16 cellular contexts compared by ENCODE assay signal in genomic region chr4:2515835-2516550, GRCh38. TPM values are rescaled to one million over a fixed set of nuclear protein-coding genes. Genes with fewer than 3 reads are reported as not detected.
A peak's percentile ranks its signal among the peaks of the same experiment; 100 is the strongest.
DNase-seq lines count a peak whose midpoint lies in the region; ATAC-seq and TF ChIP-seq lines count a peak whose summit lies in the region.
"Had no signal": no experiment of that assay in that cellular context is flagged by ENCODE, and none has a peak within 500 bp of the region (broad histone marks: within the 10 kb centered on the region; RNA-seq: fewer than 3 reads in every experiment).

No MANE protein-coding gene starts in this region.

- no peak overlapping the region for H4K91ac ChIP-seq in trophoblast cell (ENCODE audit: low read depth, low read length)

- H3K27me3 ChIP-seq in CD8-positive, alpha-beta T cell (ENCODE audit: insufficient read depth, low read length), result no peaks in the 10 kb centered on the region
- H3K27me3 ChIP-seq in right atrium auricular region (no peaks in the 10 kb centered on the region), psoas muscle (ENCODE audit: insufficient read depth in 3 of 3, low read length in 2 of 3) (no peaks in the 10 kb centered on the region), trophoblast cell (ENCODE audit: insufficient read depth, low read length) (no peaks in the 10 kb centered on the region)
- H3K27me3 ChIP-seq: BLaER1 treated with 17β-estradiol and CSF1 and Interleukin-3, amounts not matched to agents 10 nM and 100 nM had no signal

- H3K9ac ChIP-seq in trophoblast cell (ENCODE audit: low read length), result no peak overlapping the region

- H3K9me3 ChIP-seq in CD8-positive, alpha-beta T cell (ENCODE audit: low read length), result no peaks in the 10 kb centered on the region
- H3K9me3 ChIP-seq in right atrium auricular region (no peaks in the 10 kb centered on the region), psoas muscle (no peaks in the 10 kb centered on the region), trophoblast cell (ENCODE audit: insufficient read depth, low read depth, low read length) (no peaks in the 10 kb centered on the region)
- H3K9me3 ChIP-seq: BLaER1 treated with 17β-estradiol and CSF1 and Interleukin-3, amounts not matched to agents 10 nM and 100 nM had no signal

- H2BK120ac ChIP-seq in trophoblast cell (ENCODE audit: insufficient read depth, low read length, poor library complexity), result no peak overlapping the region

- H3K4me3 Mint-ChIP-seq in CD8-positive, alpha-beta T cell, result no peak overlapping the region
- no peak overlapping the region for H3K4me3 Mint-ChIP-seq in activated naive CD8-positive, alpha-beta T cell

- H3K4me3 ChIP-seq in CD8-positive, alpha-beta T cell (ENCODE audit: low read depth, low read length), result no peak overlapping the region
- H3K4me3 ChIP-seq in right atrium auricular region, result no peak overlapping the region
- H3K4me3 ChIP-seq in psoas muscle, result no peak overlapping the region
- H3K4me3 ChIP-seq in trophoblast cell (ENCODE audit: low read depth, low read length), result no peak overlapping the region
- H3K4me3 ChIP-seq: BLaER1 treated with 17β-estradiol and CSF1 and Interleukin-3, amounts not matched to agents 10 nM and 100 nM had no signal

- no peak overlapping the region for H3K14ac ChIP-seq in trophoblast cell (ENCODE audit: low read length)

- no peak overlapping the region for H3K27ac ChIP-seq in CD8-positive, alpha-beta T cell (ENCODE audit: low read depth, low read length)
- peak overlapping the region; percentile 54 to 64 for H3K27ac ChIP-seq in right atrium auricular region
- no peak overlapping the region for H3K27ac ChIP-seq in psoas muscle
- no peak overlapping the region for H3K27ac ChIP-seq in trophoblast cell (ENCODE audit: low read depth, low read length)
- H3K27ac ChIP-seq: BLaER1 treated with 17β-estradiol and CSF1 and Interleukin-3, amounts not matched to agents 10 nM and 100 nM had no signal

- H3K4me1 Mint-ChIP-seq in CD8-positive, alpha-beta T cell (ENCODE audit: low read depth), result peaks cover 6% of the 10 kb centered on the region
- H3K4me1 Mint-ChIP-seq in activated naive CD8-positive, alpha-beta T cell (ENCODE audit: low read depth), result no peaks in the 10 kb centered on the region

- no peak for TF ChIP-seq CTCF in CD8-positive, alpha-beta T cell (IDR thresholded peaks at IDR 0.05)
- no peak for TF ChIP-seq CTCF in right atrium auricular region (IDR thresholded peaks at IDR 0.05)
- TF ChIP-seq CTCF in psoas muscle (IDR thresholded peaks at IDR 0.05), result no peak

- peaks cover 18% of the 10 kb centered on the region for H3K36me3 ChIP-seq in CD8-positive, alpha-beta T cell (ENCODE audit: insufficient read depth, low read length)
- H3K36me3 ChIP-seq in right atrium auricular region (peaks cover 30% of the 10 kb centered on the region), psoas muscle (ENCODE audit: insufficient read depth in 1 of 2, low read depth in 1 of 2) (peaks cover 3 to 36% of the 10 kb centered on the region in 2 donors), trophoblast cell (ENCODE audit: control insufficient read depth in 1 of 2, insufficient read depth in 2 of 2, low read length in 2 of 2) (peaks cover 43 to 47% of the 10 kb centered on the region in 2 experiments)

- H2AK5ac ChIP-seq in trophoblast cell (ENCODE audit: low read length), result no peak overlapping the region

- intact Hi-C loops in CD8-positive, alpha-beta T cell (cut with DNase I, micrococcal nuclease), result no loop called here
- intact Hi-C loops in psoas muscle (cut with DNase I), result no loop called here

- no peak overlapping the region for H2BK5ac ChIP-seq in trophoblast cell (ENCODE audit: low read depth, low read length, poor library complexity)

- POLR2A ChIA-PET in CD8-positive, alpha-beta T cell (lab: Charles Lee), result no interaction called here

- H3K4me1 ChIP-seq in CD8-positive, alpha-beta T cell (ENCODE audit: insufficient read depth, low read length), result no peaks in the 10 kb centered on the region
- H3K4me1 ChIP-seq in right atrium auricular region, result peaks cover 0 to 14% of the 10 kb centered on the region in 2 donors
- H3K4me1 ChIP-seq in psoas muscle, result peaks cover 5% of the 10 kb centered on the region
- no peaks in the 10 kb centered on the region for H3K4me1 ChIP-seq in trophoblast cell (ENCODE audit: control insufficient read depth in 1 of 2, insufficient read depth in 2 of 2, low read length in 2 of 2)

- no peak overlapping the region for H2AFZ ChIP-seq in trophoblast cell (ENCODE audit: insufficient read depth, low read length, poor library complexity)

- no peak overlapping the region for H4K8ac ChIP-seq in trophoblast cell (ENCODE audit: low read depth, low read length)

- H3K27ac Mint-ChIP-seq in CD8-positive, alpha-beta T cell, result peak overlapping the region; percentile 18
- H3K27ac Mint-ChIP-seq in activated naive CD8-positive, alpha-beta T cell, result peak overlapping the region; percentile 64

- no peak overlapping the region for H3K18ac ChIP-seq in trophoblast cell (ENCODE audit: low read length)

- no peak overlapping the region for H3K4ac ChIP-seq in trophoblast cell (ENCODE audit: low read depth, low read length)

- peaks cover 48% of the 10 kb centered on the region for H3K36me3 Mint-ChIP-seq in CD8-positive, alpha-beta T cell
- no peaks in the 10 kb centered on the region for H3K36me3 Mint-ChIP-seq in activated naive CD8-positive, alpha-beta T cell

- H3K27me3 Mint-ChIP-seq in CD8-positive, alpha-beta T cell (ENCODE audit: low read depth), result no peaks in the 10 kb centered on the region
- no peaks in the 10 kb centered on the region for H3K27me3 Mint-ChIP-seq in activated naive CD8-positive, alpha-beta T cell

- CTCF ChIA-PET in CD8-positive, alpha-beta T cell (lab: Charles Lee), result interaction anchor here (1.1 kb wide), 1 partner anchor 27 kb away, joined by 4 read pairs; no protein-coding TSS in a partner anchor

- H4K12ac ChIP-seq in trophoblast cell (ENCODE audit: low read depth, low read length), result no peak overlapping the region

- WGBS in psoas muscle, 3 donors, result 22 to 39% (median 32%) methylated on average over 4 of the region's 4 CpGs
- no CpG with 5 or more reads among the region's 4 CpGs for WGBS in trophoblast cell (ENCODE audit: extremely low coverage, insufficient coverage, insufficient read length)

- H3K79me2 ChIP-seq in trophoblast cell (ENCODE audit: control insufficient read depth, insufficient read depth, low read length, poor library complexity), result no peaks in the 10 kb centered on the region

- no peaks in the 10 kb centered on the region for H3K79me1 ChIP-seq in trophoblast cell (ENCODE audit: low read length)

- ATAC-seq in CD8-positive, alpha-beta T cell, result no peak
- ATAC-seq in psoas muscle, result peak; percentile 39 to 69 (median 57)
- ATAC-seq in HG02571 (IDR thresholded peaks at IDR 0.05; ENCODE audit: unreplicated experiment), result no peak
- no peak for ATAC-seq in HG03039 (IDR thresholded peaks at IDR 0.05; ENCODE audit: unreplicated experiment)
- ATAC-seq: stimulated activated naive CD8-positive, alpha-beta T cell treated with anti-CD3 and anti-CD28 coated beads, Interleukin-15, Interleukin-2, amounts not matched to agents 100 U/mL and 50 U/mL, for 24 hours had no signal

- DNase-seq in CD8-positive, alpha-beta T cell, result no peak
- DNase-seq in right atrium auricular region (ENCODE audit: low spot score) (peak; percentile 66), psoas muscle (peak in 1 of 2 donors; percentile 25), trophoblast cell (no peak), NCI-H1105 treated with DMSO at 0.1 percent for 48 hours (lab: John Stamatoyannopoulos, UW) (no peak)
- DNase-seq: activated T-cell treated with anti-CD3 and anti-CD28 coated beads, Interleukin-2, amount 50 U/mL, for 1 hour; hippocampal formation; mesendoderm; NCI-H1436 treated with DMSO at 0.1 percent for 48 hours; SIG-M5; stimulated activated CD4-positive, alpha-beta T cell treated with anti-CD3 and anti-CD28 coated beads, Interleukin-4, amount 100 ng/mL, for 4 hours; stimulated activated naive CD8-positive, alpha-beta T cell treated with anti-CD3 and anti-CD28 coated beads, Interleukin-15, Interleukin-2, amounts not matched to agents 100 U/mL and 50 U/mL, for 24 hours had no signal

- no peak overlapping the region for H3K4me2 ChIP-seq in trophoblast cell (ENCODE audit: low read length)
- H3K4me2 ChIP-seq: BLaER1 treated with 17β-estradiol and CSF1 and Interleukin-3, amounts not matched to agents 10 nM and 100 nM had no signal

- H3K9me3 Mint-ChIP-seq in CD8-positive, alpha-beta T cell, result no peaks in the 10 kb centered on the region
- no peaks in the 10 kb centered on the region for H3K9me3 Mint-ChIP-seq in activated naive CD8-positive, alpha-beta T cell (ENCODE audit: low read depth)

- H3K23ac ChIP-seq in trophoblast cell (ENCODE audit: low read length), result no peak overlapping the region

- H2BK12ac ChIP-seq in trophoblast cell (ENCODE audit: low read length), result no peak overlapping the region

RNA-seq across cellular contexts. Expression of gene FAM193A, which starts 20.5 kb away (rescaled TPM):
- 10 to 100 TPM; 29.0 to 30.2 TPM for total RNA-seq in CD8-positive, alpha-beta T cell
- total RNA-seq in right atrium auricular region (10 to 100 TPM; 14.6 to 17.0 TPM), psoas muscle (10 to 100 TPM; 14.6 to 20.0 (median 17.9) TPM)
- polyA plus RNA-seq in psoas muscle, result 10 to 100 TPM in 1 of 3 donors, 1 to 10 TPM in 2; 7.5 to 14.4 (median 9.3) TPM
- polyA plus RNA-seq in trophoblast cell (2013), result 12.4 and 13.0 TPM in 2 replicates

RNA-seq across cellular contexts. Expression of gene RNF4, which starts 47.1 kb away (rescaled TPM):
- total RNA-seq in CD8-positive, alpha-beta T cell, result 100 to 1,000 TPM; 130 to 134 TPM
- 10 to 100 TPM; 30.0 to 31.3 TPM for total RNA-seq in right atrium auricular region
- total RNA-seq in psoas muscle, result 10 to 100 TPM; 20.1 to 37.7 (median 31.3) TPM
- 10 to 100 TPM; 18.1 to 50.2 (median 30.7) TPM for polyA plus RNA-seq in psoas muscle
- 42.2 and 43.1 TPM in 2 replicates for polyA plus RNA-seq in trophoblast cell (2013)

Comparison
In these comparisons a context has a peak if more than half of its experiments do, and no peak if none do; other contexts are left out.
1. ATAC-seq: peak in psoas muscle (4 of 4); none in CD8-positive, alpha-beta T cell (single experiment), HG02571 (single experiment) and HG03039 (single experiment).
2. H3K27ac ChIP-seq: peak in right atrium auricular region (2 of 2); none in CD8-positive, alpha-beta T cell (single experiment), psoas muscle (single experiment) and trophoblast cell (single experiment).